29 cellular contexts compared by ENCODE assay signal in genomic region chr7:96127746-96128145, GRCh38.
"Had no signal": no experiment of that assay in that cellular context is flagged by ENCODE, and none has a peak within 500 bp of the region (broad histone marks: within the 10 kb centered on the region; RNA-seq: fewer than 3 reads in every experiment).

No MANE protein-coding gene starts in this region.

- H3K27me3 ChIP-seq: brain microvascular endothelial cell, esophagus muscularis mucosa, gastroesophageal sphincter, heart left ventricle, right lobe of liver, vagina had no signal

- H3K36me3 Mint-ChIP-seq: activated CD8-positive, alpha-beta memory T cell treated with anti-CD3 and anti-CD28 coated beads, Interleukin-2, amount 10 ng/mL, durations not matched to agents 7 days and 5 days had no signal

- H3K36me3 ChIP-seq: brain microvascular endothelial cell, WERI-Rb-1 had no signal

- H3K9me3 ChIP-seq: esophagus muscularis mucosa, gastroesophageal sphincter, heart left ventricle, right lobe of liver, vagina had no signal

- H3K27ac ChIP-seq: brain microvascular endothelial cell, esophagus muscularis mucosa, gastroesophageal sphincter, heart left ventricle, right lobe of liver, vagina, WERI-Rb-1 had no signal

- H3K4me3 ChIP-seq: esophagus muscularis mucosa, gastroesophageal sphincter, heart left ventricle, right lobe of liver, vagina had no signal

- H3K27ac Mint-ChIP-seq: activated CD4-positive, alpha-beta T cell treated with anti-CD3 and anti-CD28 coated beads, Interleukin-2, amount 10 ng/mL, durations not matched to agents 7 days and 5 days; activated CD8-positive, alpha-beta memory T cell treated with anti-CD3 and anti-CD28 coated beads, Interleukin-2, amount 10 ng/mL, durations not matched to agents 7 days and 5 days; activated CD8-positive, alpha-beta T cell treated with anti-CD3 and anti-CD28 coated beads for 36 hours; activated naive CD4-positive, alpha-beta T cell treated with anti-CD3 and anti-CD28 coated beads, Interleukin-2, amount 50 U/mL, for 24 hours; effector memory CD8-positive, alpha-beta T cell; nephron progenitor cell; stimulated activated naive B cell treated with anti-CD40 and anti-IgM and Interleukin-4, amounts not matched to agents 10 μg/mL and 1 μg/mL and 100 μg/mL, for 72 hours; T-helper 2 cell treated with Interferon-gamma antibody and Interleukin-4, amounts not matched to agents 5 μg/mL and 100 μg/mL, for 36 hours; type B pancreatic cell had no signal

- H3K4me3 Mint-ChIP-seq: activated CD4-positive, alpha-beta T cell treated with anti-CD3 and anti-CD28 coated beads, Interleukin-2, amount 10 ng/mL, durations not matched to agents 7 days and 5 days; activated CD8-positive, alpha-beta memory T cell treated with anti-CD3 and anti-CD28 coated beads, Interleukin-2, amount 10 ng/mL, durations not matched to agents 7 days and 5 days; activated CD8-positive, alpha-beta T cell treated with anti-CD3 and anti-CD28 coated beads for 36 hours; activated naive CD4-positive, alpha-beta T cell treated with anti-CD3 and anti-CD28 coated beads, Interleukin-2, amount 50 U/mL, for 24 hours; effector memory CD8-positive, alpha-beta T cell; nephron progenitor cell; stimulated activated naive B cell treated with anti-CD40 and anti-IgM and Interleukin-4, amounts not matched to agents 10 μg/mL and 1 μg/mL and 100 μg/mL, for 72 hours; T-helper 2 cell treated with Interferon-gamma antibody and Interleukin-4, amounts not matched to agents 5 μg/mL and 100 μg/mL, for 36 hours; type B pancreatic cell had no signal

- H3K4me1 ChIP-seq: esophagus muscularis mucosa, gastroesophageal sphincter, heart left ventricle, vagina had no signal

- DNase-seq: activated CD4-positive, alpha-beta T cell treated with anti-CD3 and anti-CD28 coated beads, Interleukin-2, amount 10 ng/mL, durations not matched to agents 7 days and 5 days; activated CD4-positive, CD25-positive, alpha-beta regulatory T cell treated with anti-CD3 and anti-CD28 coated beads, Interleukin-2, amount 50 U/mL, for 72 hours; activated CD8-positive, alpha-beta memory T cell treated with anti-CD3 and anti-CD28 coated beads, Interleukin-2, amount 10 ng/mL, durations not matched to agents 7 days and 5 days; activated CD8-positive, alpha-beta T cell treated with anti-CD3 and anti-CD28 coated beads for 36 hours; activated gamma-delta T cell treated with Interleukin-2 at 50 U/mL for 16 hours; activated T-cell treated with anti-CD3 and anti-CD28 coated beads for 4 hours; anterior cingulate cortex; brain microvascular endothelial cell; central memory CD4-positive, alpha-beta T cell; effector memory CD8-positive, alpha-beta T cell; heart left ventricle; left ventricle myocardium superior; mammary epithelial cell; midbrain; nephron progenitor cell; occipital lobe; right lobe of liver; small intestine; stimulated activated CD4-positive, alpha-beta T cell treated with anti-CD3 and anti-CD28 coated beads, Interleukin-15, amount 100 ng/mL, for 24 hours; stimulated activated naive B cell treated with anti-CD40 and anti-IgM and Interleukin-4, amounts not matched to agents 10 μg/mL and 1 μg/mL and 100 μg/mL, for 72 hours; WERI-Rb-1 had no signal

- H3K4me1 Mint-ChIP-seq: activated CD4-positive, alpha-beta T cell treated with anti-CD3 and anti-CD28 coated beads, Interleukin-2, amount 10 ng/mL, durations not matched to agents 7 days and 5 days; activated CD8-positive, alpha-beta memory T cell treated with anti-CD3 and anti-CD28 coated beads, Interleukin-2, amount 10 ng/mL, durations not matched to agents 7 days and 5 days; activated naive CD4-positive, alpha-beta T cell treated with anti-CD3 and anti-CD28 coated beads, Interleukin-2, amount 50 U/mL, for 24 hours; stimulated activated naive B cell treated with anti-CD40 and anti-IgM and Interleukin-4, amounts not matched to agents 10 μg/mL and 1 μg/mL and 100 μg/mL, for 72 hours had no signal

- H3K27me3 Mint-ChIP-seq: activated CD4-positive, alpha-beta T cell treated with anti-CD3 and anti-CD28 coated beads, Interleukin-2, amount 10 ng/mL, durations not matched to agents 7 days and 5 days; activated CD8-positive, alpha-beta memory T cell treated with anti-CD3 and anti-CD28 coated beads, Interleukin-2, amount 10 ng/mL, durations not matched to agents 7 days and 5 days; activated CD8-positive, alpha-beta T cell treated with anti-CD3 and anti-CD28 coated beads for 36 hours; activated naive CD4-positive, alpha-beta T cell treated with anti-CD3 and anti-CD28 coated beads, Interleukin-2, amount 50 U/mL, for 24 hours; effector memory CD8-positive, alpha-beta T cell; stimulated activated naive B cell treated with anti-CD40 and anti-IgM and Interleukin-4, amounts not matched to agents 10 μg/mL and 1 μg/mL and 100 μg/mL, for 72 hours; type B pancreatic cell had no signal

- FAIRE-seq: islet of Langerhans, small intestine, TTC549 had no signal

- H3K9me3 Mint-ChIP-seq: activated CD4-positive, alpha-beta T cell treated with anti-CD3 and anti-CD28 coated beads, Interleukin-2, amount 10 ng/mL, durations not matched to agents 7 days and 5 days; activated CD8-positive, alpha-beta T cell treated with anti-CD3 and anti-CD28 coated beads for 36 hours; activated naive CD4-positive, alpha-beta T cell treated with anti-CD3 and anti-CD28 coated beads, Interleukin-2, amount 50 U/mL, for 24 hours; effector memory CD8-positive, alpha-beta T cell; nephron progenitor cell; stimulated activated naive B cell treated with anti-CD40 and anti-IgM and Interleukin-4, amounts not matched to agents 10 μg/mL and 1 μg/mL and 100 μg/mL, for 72 hours; T-helper 2 cell treated with Interferon-gamma antibody and Interleukin-4, amounts not matched to agents 5 μg/mL and 100 μg/mL, for 36 hours; type B pancreatic cell had no signal
